ENCODE assay signal across 25 cellular contexts in the genomic region with DNA sequence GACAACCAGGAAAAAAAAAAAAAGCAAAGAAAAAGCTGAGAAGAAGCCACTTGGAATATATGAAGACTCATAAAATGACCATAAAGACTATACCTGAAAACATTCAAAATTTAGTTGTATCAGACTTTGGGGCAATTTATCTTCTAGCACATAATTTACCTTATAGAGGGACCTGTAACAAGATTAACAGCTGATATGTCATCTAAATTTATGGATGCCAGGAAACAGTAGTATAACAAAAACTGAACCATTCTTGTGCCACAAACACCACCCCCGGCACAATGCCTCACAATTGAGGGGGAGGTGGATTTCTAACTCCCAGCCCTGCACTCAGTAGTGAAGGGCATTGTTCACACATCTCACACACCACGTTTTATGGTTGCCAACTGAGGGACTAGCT.
"Had no signal": no experiment of that assay in that cellular context is flagged by ENCODE, and none has a peak within 500 bp of the region (broad histone marks: within the 10 kb centered on the region; RNA-seq: fewer than 3 reads in every experiment).

No MANE protein-coding gene starts in this region.

- H3K36me3 Mint-ChIP-seq: memory B cell had no signal

- ATAC-seq: esophagus mucosa, gastrocnemius medialis, heart right ventricle, left cardiac atrium, left lung, left ventricle myocardium superior, lower lobe of right lung had no signal

- H3K27ac Mint-ChIP-seq: memory B cell had no signal

- H3K4me3 Mint-ChIP-seq: memory B cell had no signal

- DNase-seq: dermis blood vessel endothelial cell; dorsolateral prefrontal cortex; effector CD4-positive, alpha-beta T cell; effector memory CD4-positive, alpha-beta T cell; erythroblast; esophagus squamous epithelium; foreskin fibroblast; foreskin melanocyte; gastrocnemius medialis; glutamatergic neuron; head of caudate nucleus; heart right ventricle; hippocampal formation; left cardiac atrium; left lung; left ventricle myocardium superior; lower lobe of right lung; mesendoderm; midbrain had no signal

- FAIRE-seq: colon, endothelial cell of umbilical vein, islet of Langerhans, keratinocyte had no signal

- H3K27me3 Mint-ChIP-seq: memory B cell had no signal

- H3K4me1 Mint-ChIP-seq: memory B cell had no signal
